1 cellular context compared by ENCODE assay signal in the genomic region with DNA sequence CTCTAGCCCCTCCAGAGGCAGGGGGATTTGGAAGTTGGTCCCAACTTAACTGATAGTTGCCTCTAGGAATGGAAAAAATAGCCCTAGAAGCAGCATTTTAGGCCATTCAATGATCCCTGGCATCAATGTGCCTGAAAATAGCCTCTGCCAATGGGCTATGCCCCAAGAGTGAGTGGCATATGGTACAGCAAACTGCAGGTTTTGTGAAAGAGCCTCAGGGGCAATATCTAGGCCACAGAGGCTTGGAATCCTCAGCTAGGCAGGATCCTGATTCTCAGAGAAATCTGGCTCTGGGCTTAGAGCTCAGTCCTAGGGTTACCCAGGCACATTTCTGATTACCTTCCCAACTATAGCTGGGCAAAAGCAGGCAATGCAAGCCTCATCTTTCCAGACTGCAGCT.
TF ChIP-seq lines count a peak whose summit lies in the region.

No MANE protein-coding gene starts in this region.

TF ChIP-seq in GM23338, 12 proteins besides CTCF, POLR2A, EP300 and RAD21 (continued from another document):
- TF ChIP-seq ZNF462 (CRISPR knock-in tag; IDR thresholded peaks at IDR 0.05), result no peak
- no peak for TF ChIP-seq ETS1 (IDR thresholded peaks at IDR 0.05)
- TF ChIP-seq EZH2 (IDR thresholded peaks at IDR 0.05; ENCODE audit: low read depth, unreplicated experiment), result no peak
- no peak for TF ChIP-seq ZNF331 (CRISPR knock-in tag; IDR thresholded peaks at IDR 0.05; ENCODE audit: low read depth)
- no peak for TF ChIP-seq EZH2phosphoT487 (IDR thresholded peaks at IDR 0.05; ENCODE audit: unreplicated experiment)
- no peak for TF ChIP-seq CREB1 (CRISPR knock-in tag; IDR thresholded peaks at IDR 0.05; ENCODE audit: low read depth)
- TF ChIP-seq NANOG (IDR thresholded peaks at IDR 0.05; ENCODE audit: borderline replicate concordance), result no peak
